ENCODE assay signal across 8 cellular contexts in the genomic region with DNA sequence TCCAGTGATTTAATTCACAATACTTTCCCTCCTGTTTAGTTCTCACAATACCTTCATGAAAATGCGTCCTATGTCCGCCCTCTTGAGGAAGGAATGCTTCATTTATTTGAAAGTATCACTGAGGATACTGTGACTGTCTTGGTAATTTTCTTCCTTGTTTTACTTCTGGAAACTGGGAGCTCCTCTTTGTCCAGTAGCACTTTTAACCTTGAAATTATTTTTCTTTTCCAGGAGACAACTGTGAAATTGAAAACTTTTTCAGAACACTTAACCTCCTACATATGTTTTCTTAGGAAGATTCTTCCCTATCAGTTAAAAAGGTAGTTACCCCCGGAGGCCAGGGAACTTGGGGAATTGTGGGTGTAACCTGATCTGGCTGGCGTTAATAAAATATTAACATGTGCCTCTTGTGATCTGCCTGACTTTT. TPM values are rescaled to one million over a fixed set of nuclear protein-coding genes. Genes with fewer than 3 reads are reported as not detected.
DNase-seq lines count a peak whose midpoint lies in the region; ATAC-seq and TF ChIP-seq lines count a peak whose summit lies in the region.

No MANE protein-coding gene starts in this region.

- DNase-seq in NCI-H446 (lab: John Stamatoyannopoulos, UW) (peak; percentile 18 to 62), NCI-H446 treated with DMSO at 0.1 percent for 48 hours (lab: John Stamatoyannopoulos, UW) (no peak), right cardiac atrium (no peak), GM10266 (ENCODE audit: extremely low spot score) (no peak)
- DNase-seq in CD8-positive, alpha-beta T cell: no peak

- no peaks in the 10 kb centered on the region for H3K4me1 ChIP-seq in right cardiac atrium (ENCODE audit: control insufficient read depth, insufficient read depth, low read length)
- peaks cover 3% of the 10 kb centered on the region for H3K4me1 ChIP-seq in skeletal muscle satellite cell (ENCODE audit: control insufficient read depth, insufficient read depth, low read length)
- no peaks in the 10 kb centered on the region for H3K4me1 ChIP-seq in CD8-positive, alpha-beta T cell (ENCODE audit: insufficient read depth, low read length)

- ATAC-seq in right cardiac atrium: peak; percentile 81 to 84
- ATAC-seq in CD8-positive, alpha-beta T cell: no peak
- ATAC-seq in HG03342 (IDR thresholded peaks at IDR 0.05; ENCODE audit: unreplicated experiment): no peak

- POLR2A ChIA-PET in CD8-positive, alpha-beta T cell (lab: Charles Lee): no interaction called here

- no peaks in the 10 kb centered on the region for H3K4me1 Mint-ChIP-seq in CD8-positive, alpha-beta T cell (ENCODE audit: low read depth)

- no peaks in the 10 kb centered on the region for H3K27me3 ChIP-seq in right cardiac atrium (ENCODE audit: control insufficient read depth, insufficient read depth)
- no peaks in the 10 kb centered on the region for H3K27me3 ChIP-seq in skeletal muscle satellite cell (ENCODE audit: control insufficient read depth, insufficient read depth, low read length)
- no peaks in the 10 kb centered on the region for H3K27me3 ChIP-seq in CD8-positive, alpha-beta T cell (ENCODE audit: insufficient read depth, low read length)

- peak overlapping the region; percentile 34 for H3K9ac ChIP-seq in skeletal muscle satellite cell (ENCODE audit: low read depth, low read length)

- peaks cover 64% of the 10 kb centered on the region for H3K36me3 Mint-ChIP-seq in CD8-positive, alpha-beta T cell

- TF ChIP-seq CTCF in VCaP (conservative IDR thresholded peaks at IDR 0.05): peak; percentile 78
- no peak for TF ChIP-seq CTCF in CD8-positive, alpha-beta T cell (IDR thresholded peaks at IDR 0.05)
- TF ChIP-seq CTCF in GM10266 (IDR thresholded peaks at IDR 0.05; ENCODE audit: control insufficient read depth, insufficient read depth, low read depth, missing control alignments): no peak

- peak overlapping the region; percentile 40 for H3K4me2 ChIP-seq in skeletal muscle satellite cell (ENCODE audit: low read length)

- H3K4me3 Mint-ChIP-seq in CD8-positive, alpha-beta T cell: no peak overlapping the region

- CTCF ChIA-PET in CD8-positive, alpha-beta T cell (lab: Charles Lee): no interaction called here

- H3K27ac Mint-ChIP-seq in CD8-positive, alpha-beta T cell: no peak overlapping the region

- no peaks in the 10 kb centered on the region for H3K9me3 Mint-ChIP-seq in CD8-positive, alpha-beta T cell

- peak overlapping the region; percentile 26; the same call in 1 of the 2 replicates for H3K27ac ChIP-seq in VCaP
- no peak overlapping the region for H3K27ac ChIP-seq in right cardiac atrium (ENCODE audit: low read length)
- H3K27ac ChIP-seq in CD8-positive, alpha-beta T cell (ENCODE audit: low read depth, low read length): no peak overlapping the region

- H3K9me3 ChIP-seq in right cardiac atrium (ENCODE audit: control insufficient read depth, low read length): no peaks in the 10 kb centered on the region
- no peaks in the 10 kb centered on the region for H3K9me3 ChIP-seq in skeletal muscle satellite cell (replicated peaks; ENCODE audit: low read length)
- H3K9me3 ChIP-seq in CD8-positive, alpha-beta T cell (ENCODE audit: low read length): no peaks in the 10 kb centered on the region

- intact Hi-C loops in right cardiac atrium (cut with DNase I): loop anchor here in 1 of 4 donors (10.0 kb wide), 1 partner anchor 64 kb away; the partner anchor contains the start of gene STON1
- intact Hi-C loops in CD8-positive, alpha-beta T cell (cut with DNase I, micrococcal nuclease): no loop called here

- H3K36me3 ChIP-seq in skeletal muscle satellite cell (ENCODE audit: insufficient read depth, low read length): peaks cover 24% of the 10 kb centered on the region
- peaks cover 29% of the 10 kb centered on the region for H3K36me3 ChIP-seq in CD8-positive, alpha-beta T cell (ENCODE audit: insufficient read depth, low read length)

- H3K27me3 Mint-ChIP-seq in CD8-positive, alpha-beta T cell (ENCODE audit: low read depth): no peaks in the 10 kb centered on the region

- WGBS in right cardiac atrium: 34% methylated on average over 4 of the region's 4 CpGs

- H3K4me3 ChIP-seq in right cardiac atrium (ENCODE audit: low read length) (no peak overlapping the region), skeletal muscle satellite cell (ENCODE audit: low read length) (no peak overlapping the region)
- no peak overlapping the region for H3K4me3 ChIP-seq in CD8-positive, alpha-beta T cell (ENCODE audit: low read depth, low read length)

RNA-seq across cellular contexts. Expression of gene PPP1R21, which starts 30.5 kb away (rescaled TPM):
- total RNA-seq in right cardiac atrium: 10 to 100 TPM; 12.3 to 17.0 (median 16.0) TPM
- 19.6 TPM for polyA plus RNA-seq in right cardiac atrium
- 10.6 and 12.9 TPM in 2 replicates for total RNA-seq in skeletal muscle satellite cell (2012; rRNA removed)
- 10 to 100 TPM; 18.5 to 22.6 TPM for total RNA-seq in CD8-positive, alpha-beta T cell

RNA-seq across cellular contexts. Expression of gene STON1, which starts 58.9 kb away (rescaled TPM):
- 10 to 100 TPM in 3 of 4 donors, 1 to 10 TPM in 1; 8.8 to 18.0 (median 13.1) TPM for total RNA-seq in right cardiac atrium
- 5.9 TPM for polyA plus RNA-seq in right cardiac atrium
- 2.0 TPM in 2 replicates for total RNA-seq in skeletal muscle satellite cell (2012; rRNA removed)
- 1 to 10 TPM; 1.4 TPM for total RNA-seq in CD8-positive, alpha-beta T cell

Comparison
In these comparisons a context has a peak if more than half of its experiments do, and no peak if none do; other contexts are left out.
1. DNase-seq: peak in NCI-H446 (2 of 2); none in NCI-H446 treated with DMSO at 0.1 percent for 48 hours (single experiment), right cardiac atrium (0 of 3), CD8-positive, alpha-beta T cell (0 of 7) and GM10266 (single experiment).
2. ATAC-seq: peak in right cardiac atrium (2 of 2); none in CD8-positive, alpha-beta T cell (single experiment) and HG03342 (single experiment).
3. RNA of gene STON1, which starts 58.9 kb away (total RNA-seq): 8.8 to 18.0 TPM in right cardiac atrium; 1.4 TPM in CD8-positive, alpha-beta T cell; every median in the first group is over 4 times any median in the second.